In the genomic region with DNA sequence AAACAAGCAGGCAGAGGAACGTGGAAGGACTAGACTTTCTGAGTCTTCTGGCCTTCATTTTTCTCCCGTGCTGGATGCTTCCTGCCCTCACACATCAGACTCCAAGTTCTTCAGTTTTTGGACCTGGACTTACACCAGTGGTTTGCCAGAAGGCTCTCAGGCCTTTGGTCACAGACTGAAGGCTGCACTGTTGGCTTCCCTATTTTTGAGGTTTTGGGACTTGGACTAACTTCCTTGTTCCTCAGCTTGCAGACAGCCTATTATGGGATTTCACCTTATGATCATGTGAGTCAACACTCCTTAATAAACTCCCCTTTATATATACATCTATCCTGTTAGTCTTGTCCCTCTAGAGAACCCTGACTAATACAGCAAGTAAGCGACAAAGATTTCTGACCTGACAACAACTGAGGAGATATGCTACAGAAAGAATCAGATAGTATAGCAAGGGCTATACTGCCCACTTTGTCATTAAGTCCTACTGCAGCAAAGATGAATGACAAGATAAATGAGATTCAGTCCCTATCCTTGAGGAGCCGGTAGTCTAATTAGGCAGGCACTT, we compare ENCODE assay signal across 14 cellular contexts. TPM values are rescaled to one million over a fixed set of nuclear protein-coding genes. Genes with fewer than 3 reads are reported as not detected.
DNase-seq lines count a peak whose midpoint lies in the region; ATAC-seq lines count a peak whose summit lies in the region.
"Had no signal": no experiment of that assay in that cellular context is flagged by ENCODE, and none has a peak within 500 bp of the region (broad histone marks: within the 10 kb centered on the region; RNA-seq: fewer than 3 reads in every experiment).

No MANE protein-coding gene starts in this region.

- H3K36me3 ChIP-seq in skeletal muscle satellite cell (ENCODE audit: insufficient read depth, low read length): peaks cover 98% of the 10 kb centered on the region

- in situ Hi-C loops in KBM-7 (cut with MboI; ENCODE audit: low pct_unique_long_range_greater_than_20kb, low sequenced_read_pairs): no loop called here

- peak overlapping the region; percentile 5 for H3K9ac ChIP-seq in skeletal muscle satellite cell (ENCODE audit: low read depth, low read length)

- peaks cover 79% of the 10 kb centered on the region for H3K4me1 Mint-ChIP-seq in activated CD4-positive, alpha-beta T cell treated with anti-CD3 and anti-CD28 coated beads for 36 hours

- POLR2A ChIA-PET in activated CD4-positive, alpha-beta T cell treated with anti-CD3 and anti-CD28 coated beads for 36 hours (lab: Charles Lee): no interaction called here

- peak overlapping the region; percentile 81 for H3K4me2 ChIP-seq in skeletal muscle satellite cell (ENCODE audit: low read length)

- intact Hi-C loops in activated CD4-positive, alpha-beta T cell treated with anti-CD3 and anti-CD28 coated beads for 36 hours (cut with DNase I, micrococcal nuclease): no loop called here

- no peaks in the 10 kb centered on the region for H3K9me3 ChIP-seq in skeletal muscle satellite cell (replicated peaks; ENCODE audit: low read length)

- no peaks in the 10 kb centered on the region for H3K27me3 Mint-ChIP-seq in activated CD4-positive, alpha-beta T cell treated with anti-CD3 and anti-CD28 coated beads for 36 hours
- H3K27me3 Mint-ChIP-seq: activated CD4-positive, alpha-beta T cell treated with anti-CD3 and anti-CD28 coated beads, Interleukin-2, amount 10 ng/mL, durations not matched to agents 24 days and 14 days had no signal

- no peaks in the 10 kb centered on the region for H3K27me3 ChIP-seq in skeletal muscle satellite cell (ENCODE audit: control insufficient read depth, insufficient read depth, low read length)

- peak overlapping the region; percentile 8 for H3K4me3 ChIP-seq in skeletal muscle satellite cell (ENCODE audit: low read length)

- peak overlapping the region; percentile 7 for H3K27ac Mint-ChIP-seq in activated CD4-positive, alpha-beta T cell treated with anti-CD3 and anti-CD28 coated beads for 36 hours
- H3K27ac Mint-ChIP-seq: activated CD4-positive, alpha-beta T cell treated with anti-CD3 and anti-CD28 coated beads, Interleukin-2, amount 10 ng/mL, durations not matched to agents 24 days and 14 days had no signal

- H3K9me3 Mint-ChIP-seq in activated CD4-positive, alpha-beta T cell treated with anti-CD3 and anti-CD28 coated beads for 36 hours (ENCODE audit: low read depth): no peaks in the 10 kb centered on the region
- H3K9me3 Mint-ChIP-seq: activated CD4-positive, alpha-beta T cell treated with anti-CD3 and anti-CD28 coated beads, Interleukin-2, amount 10 ng/mL, durations not matched to agents 24 days and 14 days had no signal

- H3K36me3 Mint-ChIP-seq in activated CD4-positive, alpha-beta T cell treated with anti-CD3 and anti-CD28 coated beads for 36 hours (ENCODE audit: low read depth): peaks cover 26% of the 10 kb centered on the region

- H3K4me1 ChIP-seq in skeletal muscle satellite cell (ENCODE audit: control insufficient read depth, insufficient read depth, low read length): peaks cover 82% of the 10 kb centered on the region

- no peak for ATAC-seq in activated CD4-positive, alpha-beta T cell treated with anti-CD3 and anti-CD28 coated beads for 36 hours
- ATAC-seq in esophagus mucosa (peak; percentile 69), HG03139 (IDR thresholded peaks at IDR 0.05; ENCODE audit: unreplicated experiment) (no peak)

- CTCF ChIA-PET in activated CD4-positive, alpha-beta T cell treated with anti-CD3 and anti-CD28 coated beads for 36 hours (lab: Charles Lee): interaction anchor here (1.2 kb wide), 1 partner anchor 16 kb away, joined by 3 read pairs; no protein-coding TSS in a partner anchor

- H3K4me3 Mint-ChIP-seq in activated CD4-positive, alpha-beta T cell treated with anti-CD3 and anti-CD28 coated beads for 36 hours: no peak overlapping the region
- H3K4me3 Mint-ChIP-seq: activated CD4-positive, alpha-beta T cell treated with anti-CD3 and anti-CD28 coated beads, Interleukin-2, amount 10 ng/mL, durations not matched to agents 24 days and 14 days had no signal

- DNase-seq in activated CD4-positive, alpha-beta T cell treated with anti-CD3 and anti-CD28 coated beads for 36 hours: no peak
- no peak for DNase-seq in activated CD4-positive, alpha-beta T cell treated with anti-CD3 and anti-CD28 coated beads, Interleukin-2, amount 50 U/mL, for 4 hours
- DNase-seq in KBM-7: peak; percentile 61
- no peak for DNase-seq in NCI-H2029 treated with DMSO at 0.1 percent for 48 hours (lab: John Stamatoyannopoulos, UW)
- DNase-seq in activated CD4-positive, alpha-beta T cell treated with anti-CD3 and anti-CD28 coated beads for 4 hours: no peak
- DNase-seq: activated CD4-positive, alpha-beta T cell treated with anti-CD3 and anti-CD28 coated beads, Interleukin-2, amount 10 ng/mL, durations not matched to agents 24 days and 14 days; activated naive CD4-positive, alpha-beta T cell; caudate nucleus; HCEC 1CT; NCI-H1930; stimulated activated CD4-positive, alpha-beta T cell treated with anti-CD3 and anti-CD28 coated beads, Interleukin-12 subunit alpha, Interleukin-12 subunit beta, amount 100 ng/mL, for 4 hours had no signal

RNA-seq across cellular contexts. Expression of gene CDC42EP3, which starts 7.2 kb away (rescaled TPM):
- 10 to 100 TPM; 16.4 to 25.2 TPM for total RNA-seq in activated CD4-positive, alpha-beta T cell treated with anti-CD3 and anti-CD28 coated beads for 36 hours
- 5.9 TPM for total RNA-seq in esophagus mucosa
- total RNA-seq in skeletal muscle satellite cell (2012; rRNA removed): 4.6 and 14.9 TPM in 2 replicates
